1 cellular context compared by ENCODE assay signal in the genomic region with DNA sequence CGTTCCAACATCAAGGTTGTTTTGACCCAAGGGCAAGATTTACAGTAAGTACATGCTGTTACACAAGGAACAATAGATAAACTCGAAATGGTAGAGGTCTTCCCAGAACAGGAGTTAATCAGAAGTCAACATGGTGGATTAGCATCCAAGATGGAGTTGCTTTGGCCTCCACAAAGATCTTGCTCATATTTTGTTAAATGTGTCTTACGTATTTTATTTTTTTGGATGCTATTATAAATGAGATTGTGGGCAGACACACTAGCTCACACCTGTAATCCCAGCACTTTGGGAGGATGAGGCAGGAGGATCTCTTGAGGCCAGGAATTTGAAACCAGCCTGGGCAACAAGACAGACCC.
TF ChIP-seq lines count a peak whose summit lies in the region.

No MANE protein-coding gene starts in this region.

TF ChIP-seq in WTC11, 78 proteins besides CTCF, POLR2A, EP300 and RAD21 (continued from another document):
- TF ChIP-seq, protein P1, sequence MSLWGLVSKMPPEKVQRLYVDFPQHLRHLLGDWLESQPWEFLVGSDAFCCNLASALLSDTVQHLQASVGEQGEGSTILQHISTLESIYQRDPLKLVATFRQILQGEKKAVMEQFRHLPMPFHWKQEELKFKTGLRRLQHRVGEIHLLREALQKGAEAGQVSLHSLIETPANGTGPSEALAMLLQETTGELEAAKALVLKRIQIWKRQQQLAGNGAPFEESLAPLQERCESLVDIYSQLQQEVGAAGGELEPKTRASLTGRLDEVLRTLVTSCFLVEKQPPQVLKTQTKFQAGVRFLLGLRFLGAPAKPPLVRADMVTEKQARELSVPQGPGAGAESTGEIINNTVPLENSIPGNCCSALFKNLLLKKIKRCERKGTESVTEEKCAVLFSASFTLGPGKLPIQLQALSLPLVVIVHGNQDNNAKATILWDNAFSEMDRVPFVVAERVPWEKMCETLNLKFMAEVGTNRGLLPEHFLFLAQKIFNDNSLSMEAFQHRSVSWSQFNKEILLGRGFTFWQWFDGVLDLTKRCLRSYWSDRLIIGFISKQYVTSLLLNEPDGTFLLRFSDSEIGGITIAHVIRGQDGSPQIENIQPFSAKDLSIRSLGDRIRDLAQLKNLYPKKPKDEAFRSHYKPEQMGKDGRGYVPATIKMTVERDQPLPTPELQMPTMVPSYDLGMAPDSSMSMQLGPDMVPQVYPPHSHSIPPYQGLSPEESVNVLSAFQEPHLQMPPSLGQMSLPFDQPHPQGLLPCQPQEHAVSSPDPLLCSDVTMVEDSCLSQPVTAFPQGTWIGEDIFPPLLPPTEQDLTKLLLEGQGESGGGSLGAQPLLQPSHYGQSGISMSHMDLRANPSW (CRISPR knock-in tag; conservative IDR thresholded peaks at IDR 0.05; ENCODE audit: low read depth) = no peak
- TF ChIP-seq, protein P2, sequence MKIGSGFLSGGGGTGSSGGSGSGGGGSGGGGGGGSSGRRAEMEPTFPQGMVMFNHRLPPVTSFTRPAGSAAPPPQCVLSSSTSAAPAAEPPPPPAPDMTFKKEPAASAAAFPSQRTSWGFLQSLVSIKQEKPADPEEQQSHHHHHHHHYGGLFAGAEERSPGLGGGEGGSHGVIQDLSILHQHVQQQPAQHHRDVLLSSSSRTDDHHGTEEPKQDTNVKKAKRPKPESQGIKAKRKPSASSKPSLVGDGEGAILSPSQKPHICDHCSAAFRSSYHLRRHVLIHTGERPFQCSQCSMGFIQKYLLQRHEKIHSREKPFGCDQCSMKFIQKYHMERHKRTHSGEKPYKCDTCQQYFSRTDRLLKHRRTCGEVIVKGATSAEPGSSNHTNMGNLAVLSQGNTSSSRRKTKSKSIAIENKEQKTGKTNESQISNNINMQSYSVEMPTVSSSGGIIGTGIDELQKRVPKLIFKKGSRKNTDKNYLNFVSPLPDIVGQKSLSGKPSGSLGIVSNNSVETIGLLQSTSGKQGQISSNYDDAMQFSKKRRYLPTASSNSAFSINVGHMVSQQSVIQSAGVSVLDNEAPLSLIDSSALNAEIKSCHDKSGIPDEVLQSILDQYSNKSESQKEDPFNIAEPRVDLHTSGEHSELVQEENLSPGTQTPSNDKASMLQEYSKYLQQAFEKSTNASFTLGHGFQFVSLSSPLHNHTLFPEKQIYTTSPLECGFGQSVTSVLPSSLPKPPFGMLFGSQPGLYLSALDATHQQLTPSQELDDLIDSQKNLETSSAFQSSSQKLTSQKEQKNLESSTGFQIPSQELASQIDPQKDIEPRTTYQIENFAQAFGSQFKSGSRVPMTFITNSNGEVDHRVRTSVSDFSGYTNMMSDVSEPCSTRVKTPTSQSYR (CRISPR knock-in tag; IDR thresholded peaks at IDR 0.05) = no peak
- TF ChIP-seq, protein P3, sequence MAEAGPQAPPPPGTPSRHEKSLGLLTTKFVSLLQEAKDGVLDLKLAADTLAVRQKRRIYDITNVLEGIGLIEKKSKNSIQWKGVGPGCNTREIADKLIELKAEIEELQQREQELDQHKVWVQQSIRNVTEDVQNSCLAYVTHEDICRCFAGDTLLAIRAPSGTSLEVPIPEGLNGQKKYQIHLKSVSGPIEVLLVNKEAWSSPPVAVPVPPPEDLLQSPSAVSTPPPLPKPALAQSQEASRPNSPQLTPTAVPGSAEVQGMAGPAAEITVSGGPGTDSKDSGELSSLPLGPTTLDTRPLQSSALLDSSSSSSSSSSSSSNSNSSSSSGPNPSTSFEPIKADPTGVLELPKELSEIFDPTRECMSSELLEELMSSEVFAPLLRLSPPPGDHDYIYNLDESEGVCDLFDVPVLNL (CRISPR knock-in tag; IDR thresholded peaks at IDR 0.05; ENCODE audit: borderline replicate concordance, low read depth) = no peak
- TF ChIP-seq, protein P4, sequence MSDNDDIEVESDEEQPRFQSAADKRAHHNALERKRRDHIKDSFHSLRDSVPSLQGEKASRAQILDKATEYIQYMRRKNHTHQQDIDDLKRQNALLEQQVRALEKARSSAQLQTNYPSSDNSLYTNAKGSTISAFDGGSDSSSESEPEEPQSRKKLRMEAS (CRISPR knock-in tag; IDR thresholded peaks at IDR 0.05) = no peak
- no peak for TF ChIP-seq ZBTB21 (CRISPR knock-in tag; IDR thresholded peaks at IDR 0.05; ENCODE audit: borderline replicate concordance)
- no peak for TF ChIP-seq NFATC4 (CRISPR knock-in tag; IDR thresholded peaks at IDR 0.05)
- TF ChIP-seq ZNF671 (CRISPR knock-in tag; IDR thresholded peaks at IDR 0.05) = no peak
- TF ChIP-seq TP53 (CRISPR knock-in tag; IDR thresholded peaks at IDR 0.05) = no peak
- TF ChIP-seq, protein P5, sequence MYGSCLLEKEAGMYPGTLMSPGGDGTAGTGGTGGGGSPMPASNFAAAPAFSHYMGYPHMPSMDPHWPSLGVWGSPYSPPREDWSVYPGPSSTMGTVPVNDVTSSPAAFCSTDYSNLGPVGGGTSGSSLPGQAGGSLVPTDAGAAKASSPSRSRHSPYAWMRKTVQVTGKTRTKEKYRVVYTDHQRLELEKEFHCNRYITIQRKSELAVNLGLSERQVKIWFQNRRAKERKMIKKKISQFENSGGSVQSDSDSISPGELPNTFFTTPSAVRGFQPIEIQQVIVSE (CRISPR knock-in tag; IDR thresholded peaks at IDR 0.05; ENCODE audit: borderline replicate concordance) = no peak
TF ChIP-seq in WTC11: peak in this region for 0.
